ENCODE assay signal across 25 cellular contexts in the genomic region with DNA sequence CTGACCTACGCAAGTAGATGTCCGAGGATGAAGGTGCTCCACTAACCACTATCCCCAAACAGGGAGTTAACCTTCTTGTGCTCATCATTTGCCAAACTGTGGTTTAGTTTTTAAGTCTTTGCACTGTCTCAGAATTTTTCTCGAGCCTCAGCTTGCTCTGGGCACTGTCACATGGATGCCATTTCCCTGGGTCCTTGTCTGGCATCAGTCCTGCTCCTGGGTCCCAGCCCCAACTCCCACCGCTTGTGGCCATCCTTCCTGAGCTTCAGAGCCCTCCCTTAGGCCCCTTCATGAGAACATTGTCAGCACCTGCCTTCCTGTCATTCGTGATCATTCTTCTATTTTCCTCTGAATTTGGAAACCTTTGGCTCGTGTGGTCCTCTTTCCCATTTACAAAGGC. TPM values are rescaled to one million over a fixed set of nuclear protein-coding genes. Genes with fewer than 3 reads are reported as not detected.
DNase-seq lines count a peak whose midpoint lies in the region; TF ChIP-seq lines count a peak whose summit lies in the region.
"Had no signal": no experiment of that assay in that cellular context is flagged by ENCODE, and none has a peak within 500 bp of the region (broad histone marks: within the 10 kb centered on the region; RNA-seq: fewer than 3 reads in every experiment).

No MANE protein-coding gene starts in this region.

- no peaks in the 10 kb centered on the region for H3K4me1 ChIP-seq in vagina
- H3K4me1 ChIP-seq: BE2C had no signal

- H3K27me3 ChIP-seq in vagina, result no peaks in the 10 kb centered on the region
- H3K27me3 ChIP-seq: BE2C, BLaER1 had no signal

- DNase-seq in coronary artery (ENCODE audit: low spot score), result peak; percentile 53
- DNase-seq in ecto neural progenitor cell (ENCODE audit: low spot score), result peak; percentile 16
- peak; percentile 12 to 52 for DNase-seq in vagina (ENCODE audit: extremely low spot score in 2 of 2)
- DNase-seq in NCI-H2029 treated with DMSO at 0.1 percent for 48 hours (lab: John Stamatoyannopoulos, UW), result no peak
- no peak for DNase-seq in iPS-NIHi11 (ENCODE audit: low spot score)
- DNase-seq: 8988T; ACHN; BE2C; C1 segment of cervical spinal cord; CD4-positive, alpha-beta memory T cell; CD4-positive, CD25-positive, alpha-beta regulatory T cell; CD8-positive, alpha-beta memory T cell; COR-L47; DMS 273 treated with DMSO at 0.1 percent for 48 hours; DMS153; DMS53; DMS79; DND-41; EL; GDM1 had no signal

- H3K9me3 ChIP-seq in vagina, result no peaks in the 10 kb centered on the region
- H3K9me3 ChIP-seq: BE2C had no signal

- no peak overlapping the region for H3K4me3 ChIP-seq in coronary artery
- no peak overlapping the region for H3K4me3 ChIP-seq in vagina
- H3K4me3 ChIP-seq: BLaER1, GM12878 had no signal

- intact Hi-C loops in vagina (cut with DNase I), result no loop called here

- no peak overlapping the region for H3K27ac ChIP-seq in coronary artery
- no peak overlapping the region for H3K27ac ChIP-seq in vagina
- H3K27ac ChIP-seq: BLaER1 had no signal

- H3K36me3 ChIP-seq in vagina, result no peaks in the 10 kb centered on the region
- H3K36me3 ChIP-seq: BE2C, BLaER1 had no signal

- TF ChIP-seq CTCF in coronary artery (IDR thresholded peaks at IDR 0.05), result no peak
- TF ChIP-seq CTCF in vagina (IDR thresholded peaks at IDR 0.05), result no peak

- no peak for TF ChIP-seq POLR2A in vagina (IDR thresholded peaks at IDR 0.05)

RNA-seq across cellular contexts. Expression of a gene that starts 33.8 kb away (rescaled TPM):
- not detected for total RNA-seq in vagina
- total RNA-seq: A673; CD4-positive, alpha-beta memory T cell; CD4-positive, CD25-positive, alpha-beta regulatory T cell; CD8-positive, alpha-beta memory T cell; Daoy; G401; GM12878 had no signal

Comparison
In these comparisons a context has a peak if more than half of its experiments do, and no peak if none do; other contexts are left out.
1. DNase-seq: peak in coronary artery (single experiment), ecto neural progenitor cell (single experiment) and vagina (2 of 2); none in NCI-H2029 treated with DMSO at 0.1 percent for 48 hours (single experiment) and iPS-NIHi11 (single experiment).